Comparison of ENCODE assay signal across 16 cellular contexts in genomic region chr2:240213476-240214391, GRCh38.
DNase-seq lines count a peak whose midpoint lies in the region; TF ChIP-seq lines count a peak whose summit lies in the region.
"Had no signal": no experiment of that assay in that cellular context is flagged by ENCODE, and none has a peak within 500 bp of the region (broad histone marks: within the 10 kb centered on the region; RNA-seq: fewer than 3 reads in every experiment).

No MANE protein-coding gene starts in this region.

- no peak overlapping the region for H3K27ac Mint-ChIP-seq in osteocyte (ENCODE audit: unreplicated experiment)
- H3K27ac Mint-ChIP-seq in activated naive CD8-positive, alpha-beta T cell treated with anti-CD3 and anti-CD28 coated beads for 36 hours, result no peak overlapping the region
- H3K27ac Mint-ChIP-seq: stimulated activated naive CD8-positive, alpha-beta T cell treated with anti-CD3 and anti-CD28 coated beads, Interleukin-15, amount 100 ng/mL, for 72 hours had no signal

- TF ChIP-seq CTCF in Peyer's patch (IDR thresholded peaks at IDR 0.05), result no peak
- TF ChIP-seq CTCF in osteocyte (IDR thresholded peaks at IDR 0.05), result no peak

- no peak overlapping the region for H3K4me3 Mint-ChIP-seq in osteocyte (ENCODE audit: unreplicated experiment)
- no peak overlapping the region for H3K4me3 Mint-ChIP-seq in activated naive CD8-positive, alpha-beta T cell treated with anti-CD3 and anti-CD28 coated beads for 36 hours
- H3K4me3 Mint-ChIP-seq: stimulated activated naive CD8-positive, alpha-beta T cell treated with anti-CD3 and anti-CD28 coated beads, Interleukin-15, amount 100 ng/mL, for 72 hours had no signal

- peaks cover 5% of the 10 kb centered on the region for H3K27me3 Mint-ChIP-seq in osteocyte (ENCODE audit: unreplicated experiment)
- H3K27me3 Mint-ChIP-seq in activated naive CD8-positive, alpha-beta T cell treated with anti-CD3 and anti-CD28 coated beads for 36 hours, result no peaks in the 10 kb centered on the region
- H3K27me3 Mint-ChIP-seq: stimulated activated naive CD8-positive, alpha-beta T cell treated with anti-CD3 and anti-CD28 coated beads, Interleukin-15, amount 100 ng/mL, for 72 hours had no signal

- TF ChIP-seq POLR2A in Peyer's patch (IDR thresholded peaks at IDR 0.05), result no peak

- no peaks in the 10 kb centered on the region for H3K27me3 ChIP-seq in BLaER1
- H3K27me3 ChIP-seq in Peyer's patch, result no peaks in the 10 kb centered on the region
- H3K27me3 ChIP-seq: breast epithelium, hepatocyte had no signal

- H3K36me3 Mint-ChIP-seq in osteocyte (ENCODE audit: unreplicated experiment), result no peaks in the 10 kb centered on the region
- no peaks in the 10 kb centered on the region for H3K36me3 Mint-ChIP-seq in activated naive CD8-positive, alpha-beta T cell treated with anti-CD3 and anti-CD28 coated beads for 36 hours

- no peaks in the 10 kb centered on the region for H3K36me3 ChIP-seq in BLaER1
- H3K36me3 ChIP-seq in Peyer's patch, result no peaks in the 10 kb centered on the region
- H3K36me3 ChIP-seq: breast epithelium had no signal

- H3K9me3 ChIP-seq in BLaER1 (no peaks in the 10 kb centered on the region), Peyer's patch (no peaks in the 10 kb centered on the region)
- H3K9me3 ChIP-seq: breast epithelium, psoas muscle had no signal

- H3K4me3 ChIP-seq in BLaER1, result no peak overlapping the region
- no peak overlapping the region for H3K4me3 ChIP-seq in Peyer's patch
- H3K4me3 ChIP-seq: breast epithelium, hepatocyte, psoas muscle had no signal

- H3K4me2 ChIP-seq in BLaER1, result peak overlapping the region; percentile 78; the same call in 1 of the 2 replicates
- H3K4me2 ChIP-seq: hepatocyte had no signal

- no peaks in the 10 kb centered on the region for H3K4me1 Mint-ChIP-seq in osteocyte (ENCODE audit: unreplicated experiment)
- H3K4me1 Mint-ChIP-seq in activated naive CD8-positive, alpha-beta T cell treated with anti-CD3 and anti-CD28 coated beads for 36 hours, result peaks cover 1% of the 10 kb centered on the region
- H3K4me1 Mint-ChIP-seq: stimulated activated naive CD8-positive, alpha-beta T cell treated with anti-CD3 and anti-CD28 coated beads, Interleukin-15, amount 100 ng/mL, for 72 hours had no signal

- peaks cover 39% of the 10 kb centered on the region for H3K4me1 ChIP-seq in BLaER1
- H3K4me1 ChIP-seq in Peyer's patch, result no peaks in the 10 kb centered on the region
- H3K4me1 ChIP-seq: breast epithelium, psoas muscle had no signal

- peak in 2 of 3 donors; percentile 28 to 33 for DNase-seq in Peyer's patch
- peak; percentile 61 for DNase-seq in islet precursor cell
- DNase-seq in posterior cingulate gyrus, result peak in 9 of 10 donors; percentile 28 to 91 (median 53)
- no peak for DNase-seq in osteocyte (ENCODE audit: extremely low spot score, unreplicated experiment)
- no peak for DNase-seq in NCI-H748 treated with DMSO at 0.1 percent for 48 hours (lab: John Stamatoyannopoulos, UW)
- DNase-seq in GM19238 (ENCODE audit: insufficient read length, low spot score), result no peak
- DNase-seq in activated naive CD8-positive, alpha-beta T cell treated with anti-CD3 and anti-CD28 coated beads for 36 hours, result no peak
- DNase-seq: activated gamma-delta T cell; Karpas-422; NCI-H1105; NCI-H82; stimulated activated naive CD8-positive, alpha-beta T cell treated with anti-CD3 and anti-CD28 coated beads, Interleukin-15, amount 100 ng/mL, for 72 hours had no signal

- H4K20me1 ChIP-seq in BLaER1, result no peaks in the 10 kb centered on the region

- H3K27ac ChIP-seq in BLaER1 (no peak overlapping the region; the same call in 1 of the 2 replicates), Peyer's patch (no peak overlapping the region)
- H3K27ac ChIP-seq: breast epithelium, hepatocyte, psoas muscle had no signal

- no peaks in the 10 kb centered on the region for H3K9me3 Mint-ChIP-seq in osteocyte (ENCODE audit: unreplicated experiment)
- no peaks in the 10 kb centered on the region for H3K9me3 Mint-ChIP-seq in activated naive CD8-positive, alpha-beta T cell treated with anti-CD3 and anti-CD28 coated beads for 36 hours
- H3K9me3 Mint-ChIP-seq: stimulated activated naive CD8-positive, alpha-beta T cell treated with anti-CD3 and anti-CD28 coated beads, Interleukin-15, amount 100 ng/mL, for 72 hours had no signal

- peak overlapping the region; percentile 24; the same call in 1 of the 2 replicates for H3K9ac ChIP-seq in BLaER1

- intact Hi-C loops in posterior cingulate gyrus (cut with DNase I), result no loop called here

Comparison
In these comparisons a context has a peak if more than half of its experiments do, and no peak if none do; other contexts are left out.
1. DNase-seq: peak in Peyer's patch (2 of 3), islet precursor cell (single experiment) and posterior cingulate gyrus (9 of 10); none in osteocyte (single experiment), NCI-H748 treated with DMSO at 0.1 percent for 48 hours (single experiment), GM19238 (single experiment) and activated naive CD8-positive, alpha-beta T cell treated with anti-CD3 and anti-CD28 coated beads for 36 hours (single experiment).